8 cellular contexts compared by ENCODE assay signal in the genomic region with DNA sequence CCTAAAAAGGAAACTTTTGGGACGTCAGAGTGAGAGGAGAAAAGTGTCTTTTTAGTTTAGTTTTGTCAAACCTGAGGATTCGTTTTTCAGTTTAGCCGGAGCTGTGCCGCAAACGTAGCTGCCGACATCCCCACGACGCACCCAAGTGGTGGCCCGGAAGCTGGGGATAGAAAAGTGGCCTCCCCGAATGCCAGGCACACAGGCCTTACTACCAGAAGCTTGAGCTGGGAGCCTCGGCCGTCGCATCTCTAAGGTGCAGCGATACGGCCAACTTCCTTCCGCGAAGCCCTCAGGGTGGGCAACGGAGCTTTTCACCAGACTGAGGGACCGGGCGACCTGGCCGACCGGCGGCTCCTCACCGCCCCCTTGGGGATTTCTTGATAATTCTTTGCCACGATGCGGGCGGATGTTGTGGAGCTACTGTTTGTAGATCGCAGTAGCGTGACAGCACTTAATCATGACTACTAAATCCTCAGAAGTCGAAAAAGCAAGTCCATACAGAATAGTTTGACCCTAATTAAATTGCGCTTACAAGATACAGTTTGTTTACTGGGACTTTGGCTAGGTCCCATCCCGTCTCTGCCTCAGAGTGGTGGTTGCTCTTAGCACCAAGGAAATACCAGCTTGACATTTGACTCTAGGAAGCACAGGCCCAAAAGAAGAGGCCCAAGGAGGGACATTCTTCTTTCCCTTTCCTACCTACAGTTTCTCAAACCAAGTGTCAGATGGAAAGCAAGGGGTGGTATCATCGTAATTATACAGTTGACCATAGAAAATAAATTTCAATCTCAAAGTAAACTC. TPM values are rescaled to one million over a fixed set of nuclear protein-coding genes. Genes with fewer than 3 reads are reported as not detected.
A peak's percentile ranks its signal among the peaks of the same experiment; 100 is the strongest.
DNase-seq lines count a peak whose midpoint lies in the region; ATAC-seq and TF ChIP-seq lines count a peak whose summit lies in the region.

No MANE protein-coding gene starts in this region.

- peak overlapping the region; percentile 91 to 99 for H3K27ac ChIP-seq in thoracic aorta

- peak; percentile 70 for TF ChIP-seq CTCF in GM12865 (IDR thresholded peaks at IDR 0.05; ENCODE audit: insufficient read depth, low read depth, low read length, missing control alignments)
- TF ChIP-seq CTCF in osteocyte (IDR thresholded peaks at IDR 0.05) = peak; percentile 79
- TF ChIP-seq CTCF in thoracic aorta (IDR thresholded peaks at IDR 0.05) = peak; percentile 70

- no peaks in the 10 kb centered on the region for H3K36me3 ChIP-seq in thoracic aorta

- peak overlapping the region; percentile 83 for H3K4me3 ChIP-seq in GM12865 (ENCODE audit: low read depth, low read length)
- H3K4me3 ChIP-seq in thoracic aorta = peak overlapping the region; percentile 92

- no peaks in the 10 kb centered on the region for H3K27me3 ChIP-seq in thoracic aorta (replicated peaks; ENCODE audit: insufficient read depth)

- peaks cover 27% of the 10 kb centered on the region for H3K36me3 Mint-ChIP-seq in activated naive CD8-positive, alpha-beta T cell treated with anti-CD3 and anti-CD28 coated beads for 36 hours
- peaks cover 6% of the 10 kb centered on the region for H3K36me3 Mint-ChIP-seq in osteocyte (ENCODE audit: unreplicated experiment)

- peaks cover 4% of the 10 kb centered on the region for H3K27me3 Mint-ChIP-seq in activated naive CD8-positive, alpha-beta T cell treated with anti-CD3 and anti-CD28 coated beads for 36 hours
- H3K27me3 Mint-ChIP-seq in osteocyte (ENCODE audit: unreplicated experiment) = no peaks in the 10 kb centered on the region

- H3K4me3 Mint-ChIP-seq in activated naive CD8-positive, alpha-beta T cell treated with anti-CD3 and anti-CD28 coated beads for 36 hours = peak overlapping the region; percentile 97
- peak overlapping the region; percentile 89 for H3K4me3 Mint-ChIP-seq in osteocyte (ENCODE audit: unreplicated experiment)

- no peaks in the 10 kb centered on the region for H3K9me3 ChIP-seq in thoracic aorta

- intact Hi-C loops in Right ventricle myocardium inferior (cut with DNase I) = loop anchor here (2.0 to 5.0 kb wide), 5 partner anchors 31 to 362 kb away; a partner anchor contains a TSS

- H3K9me3 Mint-ChIP-seq in activated naive CD8-positive, alpha-beta T cell treated with anti-CD3 and anti-CD28 coated beads for 36 hours = no peaks in the 10 kb centered on the region
- H3K9me3 Mint-ChIP-seq in osteocyte (ENCODE audit: unreplicated experiment) = no peaks in the 10 kb centered on the region

- DNase-seq in GM12865 (ENCODE audit: low read depth) (peak; percentile 92), NCI-H1105 (lab: John Stamatoyannopoulos, UW) (peak; percentile 78), SKM-1 (lab: John Stamatoyannopoulos, UW; ENCODE audit: unreplicated experiment) (peak; percentile 73), Right ventricle myocardium inferior (ENCODE audit: missing footprints) (peak; percentile 87), osteocyte (ENCODE audit: extremely low spot score, unreplicated experiment) (peak; percentile 95), thoracic aorta (ENCODE audit: low spot score) (peak; percentile 26)
- peak; percentile 88 for DNase-seq in activated naive CD8-positive, alpha-beta T cell treated with anti-CD3 and anti-CD28 coated beads for 36 hours

- peaks cover 39% of the 10 kb centered on the region for H3K4me1 Mint-ChIP-seq in activated naive CD8-positive, alpha-beta T cell treated with anti-CD3 and anti-CD28 coated beads for 36 hours
- peaks cover 21% of the 10 kb centered on the region for H3K4me1 Mint-ChIP-seq in osteocyte (ENCODE audit: unreplicated experiment)

- ATAC-seq in HG02759 (IDR thresholded peaks at IDR 0.05; ENCODE audit: unreplicated experiment) (peak; percentile 70), Right ventricle myocardium inferior (peak; percentile 72), thoracic aorta (ENCODE audit: insufficient number of reproducible peaks, low FRiP score, low read depth) (peak; percentile 84)

- H3K27ac Mint-ChIP-seq in activated naive CD8-positive, alpha-beta T cell treated with anti-CD3 and anti-CD28 coated beads for 36 hours = peak overlapping the region; percentile 100
- H3K27ac Mint-ChIP-seq in osteocyte (ENCODE audit: unreplicated experiment) = peak overlapping the region; percentile 100

- H3K4me1 ChIP-seq in thoracic aorta (ENCODE audit: control insufficient read depth in 1 of 2, low read depth in 2 of 2) = peaks cover 6 to 21% of the 10 kb centered on the region in 2 donors

RNA-seq across cellular contexts. Expression of a gene that starts 0.6 kb away (rescaled TPM):
- total RNA-seq in activated naive CD8-positive, alpha-beta T cell treated with anti-CD3 and anti-CD28 coated beads for 36 hours = 10 to 100 TPM; 20.4 to 24.1 TPM
- 7.0 TPM for total RNA-seq in Right ventricle myocardium inferior
- total RNA-seq in osteocyte = 17.9 and 22.5 TPM in 2 replicates
- total RNA-seq in thoracic aorta = 10 to 100 TPM in 1 of 2 donors, 1 to 10 TPM in 1; 9.5 to 22.5 TPM

RNA-seq across cellular contexts. Expression of a gene that starts 30.7 kb away (rescaled TPM):
- 10 to 100 TPM in 1 of 2 experiments, 1 to 10 TPM in 1; 8.9 to 10.1 TPM for total RNA-seq in activated naive CD8-positive, alpha-beta T cell treated with anti-CD3 and anti-CD28 coated beads for 36 hours
- total RNA-seq in Right ventricle myocardium inferior (0.73 TPM), osteocyte (1.5 and 1.7 TPM in 2 replicates), thoracic aorta (1 to 10 TPM in 1 of 2 donors, under 1 TPM in 1; 0.85 to 3.0 TPM)

Comparison
In these comparisons a context has a peak if more than half of its experiments do, and no peak if none do; other contexts are left out.
1. Peak in every context shown above with its lines: DNase-seq, ATAC-seq, H3K4me3 ChIP-seq and H3K27ac ChIP-seq.
2. DNase-seq: peak in every context shown above with its lines; median percentile 95 in osteocyte; 92 in GM12865; 88 in activated naive CD8-positive, alpha-beta T cell treated with anti-CD3 and anti-CD28 coated beads for 36 hours; 87 in Right ventricle myocardium inferior; 78 in NCI-H1105; 73 in SKM-1; 26 in thoracic aorta.